In the genomic region with DNA sequence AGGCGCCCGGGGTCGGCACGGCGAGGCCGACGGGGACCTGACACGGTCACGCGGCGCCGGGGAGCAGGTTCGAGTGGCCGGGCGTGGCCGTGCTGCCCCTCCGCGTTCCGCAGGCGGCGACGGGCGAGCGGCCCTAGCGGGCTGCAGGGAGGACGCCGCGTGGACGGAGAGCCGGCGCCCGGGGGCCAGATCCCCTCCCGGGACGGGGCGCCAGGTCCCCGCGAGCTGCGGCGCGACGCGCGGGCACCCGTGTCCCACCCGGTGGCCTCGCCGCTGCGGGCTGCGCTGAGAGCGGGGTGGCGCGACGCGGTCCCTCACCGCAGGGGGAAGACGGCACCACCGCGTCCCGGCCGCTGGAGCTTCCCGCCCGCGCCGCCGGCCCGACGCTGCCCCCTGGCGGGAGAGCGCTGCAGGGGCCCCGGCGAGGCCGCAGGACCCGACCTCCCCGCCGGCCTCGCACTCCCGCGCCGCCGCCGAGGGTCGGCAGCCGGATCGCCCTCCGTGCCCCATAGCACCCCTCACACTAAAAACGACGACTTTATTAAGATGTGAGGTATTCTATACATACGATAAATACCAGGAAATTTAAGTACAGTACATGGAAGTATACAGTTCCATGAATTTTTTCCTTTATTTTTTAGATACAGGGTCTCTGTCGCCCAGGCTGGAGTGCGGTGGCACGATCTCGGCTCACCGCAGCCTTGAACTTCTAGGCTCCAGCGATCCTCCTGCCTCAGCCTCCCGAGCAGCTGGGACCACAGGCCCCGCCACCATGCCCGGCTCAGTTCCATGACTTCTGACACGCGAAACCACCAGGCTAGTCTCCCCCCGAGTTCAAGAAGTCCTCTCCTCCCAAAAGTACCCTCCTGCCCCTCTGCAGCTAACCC, we compare ENCODE assay signal across 9 cellular contexts. TPM values are rescaled to one million over a fixed set of nuclear protein-coding genes. Genes with fewer than 3 reads are reported as not detected.
DNase-seq lines count a peak whose midpoint lies in the region; ATAC-seq, FAIRE-seq and TF ChIP-seq lines count a peak whose summit lies in the region.
"Had no signal": no experiment of that assay in that cellular context is flagged by ENCODE, and none has a peak within 500 bp of the region (broad histone marks: within the 10 kb centered on the region; RNA-seq: fewer than 3 reads in every experiment).

No MANE protein-coding gene starts in this region.

- TF ChIP-seq CTCF in Caco-2 (IDR thresholded peaks at IDR 0.05; ENCODE audit: insufficient read depth in 1 of 2, low read depth in 1 of 2, low read length in 1 of 2, severe bottlenecking in 1 of 2, unreplicated experiment in 1 of 2), result peak; percentile 40 to 89

- no peaks in the 10 kb centered on the region for H3K27me3 Mint-ChIP-seq in Caco-2 (ENCODE audit: insufficient read depth, unreplicated experiment)

- CTCF ChIA-PET in Caco-2 (lab: Charles Lee), result interaction anchor here (0.6 to 1.6 kb wide), 4 partner anchors 21 to 634 kb away, joined by 3 to 14 read pairs (median 8); a partner anchor contains a TSS

- peak; percentile 36 for ATAC-seq in GM21360 (IDR thresholded peaks at IDR 0.05; ENCODE audit: unreplicated experiment)
- ATAC-seq in Right ventricle myocardium superior (ENCODE audit: poor library complexity), result peak; percentile 91

- H3K4me3 ChIP-seq in Caco-2 (ENCODE audit: low read depth, low read length), result peak overlapping the region; percentile 89
- H3K4me3 ChIP-seq in HUES6 (ENCODE audit: low read depth, low read length), result peak overlapping the region; percentile 67

- peak overlapping the region; percentile 70 for H3K27ac Mint-ChIP-seq in Caco-2 (ENCODE audit: unreplicated experiment)

- H3K9ac ChIP-seq in HUES6 (ENCODE audit: low read length), result no peak overlapping the region

- H3K4me1 Mint-ChIP-seq in Caco-2 (ENCODE audit: low read depth, unreplicated experiment), result peaks cover 16% of the 10 kb centered on the region

- H3K4me1 ChIP-seq in Caco-2 (peaks cover 10% of the 10 kb centered on the region; the same call in 1 of the 2 replicates), HUES6 (ENCODE audit: control insufficient read depth, insufficient read depth, low read length) (no peaks in the 10 kb centered on the region)

- H3K36me3 ChIP-seq in Caco-2 (ENCODE audit: control insufficient read depth, insufficient read depth, low read length) (peaks cover 14% of the 10 kb centered on the region), HUES6 (ENCODE audit: control insufficient read depth, insufficient read depth, low read length) (no peaks in the 10 kb centered on the region)

- H3K4me3 Mint-ChIP-seq in Caco-2 (ENCODE audit: unreplicated experiment), result peak overlapping the region; percentile 71

- H3K27me3 ChIP-seq in Caco-2 (replicated peaks; ENCODE audit: control insufficient read depth, insufficient read depth, low read length) (no peaks in the 10 kb centered on the region), HUES6 (ENCODE audit: control insufficient read depth, insufficient read depth, low read length) (peaks cover 67% of the 10 kb centered on the region)

- no peak overlapping the region for H3K27ac ChIP-seq in HUES6 (ENCODE audit: low read depth, low read length)
- H3K27ac ChIP-seq: epithelial cell of prostate had no signal

- intact Hi-C loops in Caco-2 (cut with micrococcal nuclease; ENCODE audit: unreplicated experiment), result loop anchor here (1.0 kb wide), 2 partner anchors 22 to 132 kb away; no protein-coding TSS in a partner anchor
- intact Hi-C loops in Right ventricle myocardium superior (cut with DNase I), result loop anchor here (10.0 kb wide), 1 partner anchor 215 kb away; no protein-coding TSS in a partner anchor
- intact Hi-C loops in posterior cingulate gyrus (cut with DNase I), result loop anchor here (2.0 to 10.0 kb wide), 2 partner anchors 135 to 361 kb away; no protein-coding TSS in a partner anchor

- FAIRE-seq in urothelium cell line (lab: Jason Lieb, UNC), result no peak

- peak in 1 of 2 experiments; percentile 88 for DNase-seq in Caco-2
- peak; percentile 73 for DNase-seq in activated naive CD4-positive, alpha-beta T cell treated with Interleukin-2 at 50 U/mL for 16 hours
- peak; percentile 80 for DNase-seq in Right ventricle myocardium superior
- DNase-seq in posterior cingulate gyrus, result peak in 6 of 10 donors; percentile 35 to 92 (median 59)
- peak; percentile 89 for DNase-seq in urothelium cell line (ENCODE audit: low spot score)

- H3K9me3 ChIP-seq in Caco-2 (peaks cover 3% of the 10 kb centered on the region; the same call in 1 of the 2 replicates), HUES6 (ENCODE audit: control insufficient read depth, insufficient read depth, low read depth, low read length) (peaks cover 13% of the 10 kb centered on the region)

- H3K36me3 Mint-ChIP-seq in Caco-2 (ENCODE audit: insufficient read depth, unreplicated experiment), result peaks cover 33% of the 10 kb centered on the region

- POLR2A ChIA-PET in Caco-2 (lab: Charles Lee), result interaction anchor here (1.6 kb wide), 1 partner anchor 28 kb away, joined by 3 read pairs; a partner anchor contains a TSS

- no TSS peak for BruUV-seq in Caco-2 (replicated peaks; lab: Mats Ljungman, UMichigan)

- 0 out of 2 replicates have a peak, but pooled peaks have one; percentile 9 for TF ChIP-seq POLR2A in Raji (IDR thresholded peaks at IDR 0.05; ENCODE audit: insufficient read depth, low read depth, low read length)

- H3K9me3 Mint-ChIP-seq in Caco-2 (ENCODE audit: unreplicated experiment), result no peaks in the 10 kb centered on the region

RNA-seq across cellular contexts. Expression of a gene that starts 1.3 kb away (rescaled TPM):
- 4.9 and 5.1 TPM in 2 replicates for total RNA-seq in Caco-2 (2022)
- 2.2 TPM for total RNA-seq in Right ventricle myocardium superior

RNA-seq across cellular contexts. Expression of a gene that starts 27.6 kb away (rescaled TPM):
- 66.8 and 70.7 TPM in 2 replicates for total RNA-seq in Caco-2 (2022)
- 29.4 TPM for total RNA-seq in Right ventricle myocardium superior

RNA-seq across cellular contexts. Expression of a gene that starts 59.7 kb away (rescaled TPM):
- total RNA-seq in Caco-2 (2022), result 29.3 and 30.6 TPM in 2 replicates
- 3.1 TPM for total RNA-seq in Right ventricle myocardium superior
